In genomic region chr1:67308136-67308535, GRCh38 we compare ENCODE assay signal across 1 cellular context.
TF ChIP-seq lines count a peak whose summit lies in the region.

No MANE protein-coding gene starts in this region.

TF ChIP-seq in WTC11, 78 proteins besides CTCF, POLR2A, EP300 and RAD21 (continued from another document):
- TF ChIP-seq ATF2 (CRISPR knock-in tag; IDR thresholded peaks at IDR 0.05; ENCODE audit: borderline replicate concordance, low read depth): no peak
- no peak for TF ChIP-seq TP53 (CRISPR knock-in tag; IDR thresholded peaks at IDR 0.05)
- no peak for TF ChIP-seq IRF2 (CRISPR knock-in tag; IDR thresholded peaks at IDR 0.05; ENCODE audit: borderline replicate concordance, low read depth)
- no peak for TF ChIP-seq ETV6 (CRISPR knock-in tag; IDR thresholded peaks at IDR 0.05)
- no peak for TF ChIP-seq E2F4 (CRISPR knock-in tag; IDR thresholded peaks at IDR 0.05; ENCODE audit: borderline replicate concordance, low read depth)
- TF ChIP-seq, protein P1, sequence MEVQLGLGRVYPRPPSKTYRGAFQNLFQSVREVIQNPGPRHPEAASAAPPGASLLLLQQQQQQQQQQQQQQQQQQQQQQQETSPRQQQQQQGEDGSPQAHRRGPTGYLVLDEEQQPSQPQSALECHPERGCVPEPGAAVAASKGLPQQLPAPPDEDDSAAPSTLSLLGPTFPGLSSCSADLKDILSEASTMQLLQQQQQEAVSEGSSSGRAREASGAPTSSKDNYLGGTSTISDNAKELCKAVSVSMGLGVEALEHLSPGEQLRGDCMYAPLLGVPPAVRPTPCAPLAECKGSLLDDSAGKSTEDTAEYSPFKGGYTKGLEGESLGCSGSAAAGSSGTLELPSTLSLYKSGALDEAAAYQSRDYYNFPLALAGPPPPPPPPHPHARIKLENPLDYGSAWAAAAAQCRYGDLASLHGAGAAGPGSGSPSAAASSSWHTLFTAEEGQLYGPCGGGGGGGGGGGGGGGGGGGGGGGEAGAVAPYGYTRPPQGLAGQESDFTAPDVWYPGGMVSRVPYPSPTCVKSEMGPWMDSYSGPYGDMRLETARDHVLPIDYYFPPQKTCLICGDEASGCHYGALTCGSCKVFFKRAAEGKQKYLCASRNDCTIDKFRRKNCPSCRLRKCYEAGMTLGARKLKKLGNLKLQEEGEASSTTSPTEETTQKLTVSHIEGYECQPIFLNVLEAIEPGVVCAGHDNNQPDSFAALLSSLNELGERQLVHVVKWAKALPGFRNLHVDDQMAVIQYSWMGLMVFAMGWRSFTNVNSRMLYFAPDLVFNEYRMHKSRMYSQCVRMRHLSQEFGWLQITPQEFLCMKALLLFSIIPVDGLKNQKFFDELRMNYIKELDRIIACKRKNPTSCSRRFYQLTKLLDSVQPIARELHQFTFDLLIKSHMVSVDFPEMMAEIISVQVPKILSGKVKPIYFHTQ (CRISPR knock-in tag; IDR thresholded peaks at IDR 0.05): no peak
